ENCODE assay signal across 25 cellular contexts in the genomic region with DNA sequence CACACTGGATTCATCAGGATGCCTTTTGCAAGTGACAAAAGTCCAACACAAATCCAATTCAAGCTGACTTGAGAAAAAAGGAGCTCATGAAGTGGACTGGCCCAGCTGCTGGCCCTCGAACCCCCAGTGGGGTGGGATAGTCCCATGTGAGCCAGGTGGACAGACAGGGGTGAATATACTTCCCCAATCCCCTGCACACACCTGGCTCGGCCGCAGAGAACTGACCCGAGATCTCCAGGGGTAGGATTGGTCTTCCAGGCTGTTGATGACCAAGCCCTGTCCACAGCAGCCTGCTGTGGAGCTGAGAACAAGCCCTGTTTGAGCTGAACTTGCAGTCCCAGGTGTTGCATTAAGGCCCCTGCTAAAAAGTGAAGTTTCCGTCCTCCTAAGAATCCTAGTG. TPM values are rescaled to one million over a fixed set of nuclear protein-coding genes. Genes with fewer than 3 reads are reported as not detected.
A peak's percentile ranks its signal among the peaks of the same experiment; 100 is the strongest.
DNase-seq lines count a peak whose midpoint lies in the region; ATAC-seq and TF ChIP-seq lines count a peak whose summit lies in the region.
"Had no signal": no experiment of that assay in that cellular context is flagged by ENCODE, and none has a peak within 500 bp of the region (broad histone marks: within the 10 kb centered on the region; RNA-seq: fewer than 3 reads in every experiment).

No MANE protein-coding gene starts in this region.

- CTCF ChIA-PET in GM10248 (lab: Yijun Ruan, JAX) = no interaction called here

- H3K27ac ChIP-seq in GM23338 (ENCODE audit: low read depth) = no peak overlapping the region
- H3K27ac ChIP-seq: 22Rv1, C4-2B, PC-9 had no signal

- DNase-seq in activated T-cell treated with anti-CD3 and anti-CD28 coated beads, Interleukin-2, amount 50 U/mL, for 24 hours = no peak
- DNase-seq in activated T-cell treated with anti-CD3 and anti-CD28 coated beads for 4 hours (no peak), GM23338 (ENCODE audit: low spot score) (no peak), islet precursor cell (peak; percentile 46), GM10248 (ENCODE audit: extremely low spot score) (no peak)
- no peak for DNase-seq in stimulated activated naive B cell treated with anti-CD40 and anti-IgM and Interleukin-4, amounts not matched to agents 10 μg/mL and 1 μg/mL and 100 μg/mL, for 72 hours
- no peak for DNase-seq in stimulated activated naive CD4-positive, alpha-beta T cell treated with Interleukin-2 at 50 U/mL for 16 hours (lab: John Stamatoyannopoulos, UW)
- DNase-seq: ACHN, MM.1S, NCI-H1092, NCI-H146, NCI-H2029, NCI-H2227 treated with DMSO at 0.1 percent for 48 hours, NCI-H510A, NCI-H748 treated with DMSO at 0.1 percent for 48 hours, PC-9, RPMI8226 had no signal

- H3K9me2 ChIP-seq in GM23338 (ENCODE audit: insufficient read depth) = no peaks in the 10 kb centered on the region

- no peak overlapping the region for H3K4me2 ChIP-seq in GM23338
- H3K4me2 ChIP-seq: PC-9 had no signal

- no peaks in the 10 kb centered on the region for H3K27me3 ChIP-seq in GM23338 (ENCODE audit: insufficient read depth)

- H3K9me3 Mint-ChIP-seq in activated T-cell treated with anti-CD3 and anti-CD28 coated beads, Interleukin-2, amount 50 U/mL, for 24 hours = no peaks in the 10 kb centered on the region
- no peaks in the 10 kb centered on the region for H3K9me3 Mint-ChIP-seq in GM23338
- H3K9me3 Mint-ChIP-seq in stimulated activated naive B cell treated with anti-CD40 and anti-IgM and Interleukin-4, amounts not matched to agents 10 μg/mL and 1 μg/mL and 100 μg/mL, for 72 hours = no peaks in the 10 kb centered on the region

- H3K36me3 Mint-ChIP-seq in activated T-cell treated with anti-CD3 and anti-CD28 coated beads, Interleukin-2, amount 50 U/mL, for 24 hours (ENCODE audit: low read depth) = peaks cover 73% of the 10 kb centered on the region
- H3K36me3 Mint-ChIP-seq in GM23338 (ENCODE audit: low read depth) = peaks cover 7% of the 10 kb centered on the region
- peaks cover 46 to 50% of the 10 kb centered on the region in 2 donors for H3K36me3 Mint-ChIP-seq in stimulated activated naive B cell treated with anti-CD40 and anti-IgM and Interleukin-4, amounts not matched to agents 10 μg/mL and 1 μg/mL and 100 μg/mL, for 72 hours

- no peak overlapping the region for H2AFZ ChIP-seq in GM23338
- H2AFZ ChIP-seq: PC-9 had no signal

- no peaks in the 10 kb centered on the region for H3F3A ChIP-seq in GM23338 (replicated peaks; ENCODE audit: low read depth)

- H3K4me1 ChIP-seq in GM23338 (ENCODE audit: insufficient read depth) = no peaks in the 10 kb centered on the region
- H3K4me1 ChIP-seq: HAP-1 had no signal

- H3K4me3 Mint-ChIP-seq in activated T-cell treated with anti-CD3 and anti-CD28 coated beads, Interleukin-2, amount 50 U/mL, for 24 hours = no peak overlapping the region
- no peak overlapping the region for H3K4me3 Mint-ChIP-seq in GM23338
- H3K4me3 Mint-ChIP-seq in stimulated activated naive B cell treated with anti-CD40 and anti-IgM and Interleukin-4, amounts not matched to agents 10 μg/mL and 1 μg/mL and 100 μg/mL, for 72 hours = no peak overlapping the region

- H4K20me1 ChIP-seq in GM23338 (replicated peaks; ENCODE audit: insufficient read depth) = no peaks in the 10 kb centered on the region

- no peak overlapping the region for H3K4me3 ChIP-seq in GM23338
- H3K4me3 ChIP-seq: GM12878, HAP-1, K562, PC-9 had no signal

- no peaks in the 10 kb centered on the region for H3K36me3 ChIP-seq in GM23338 (ENCODE audit: insufficient read depth)

- TF ChIP-seq CTCF in GM23338 (conservative IDR thresholded peaks at IDR 0.05; ENCODE audit: low read depth in 2 of 2) = no peak
- TF ChIP-seq CTCF in GM10248 (IDR thresholded peaks at IDR 0.05; ENCODE audit: control extremely low read depth, extremely low read depth, low read depth, missing control alignments) = no peak

- peaks cover 2% of the 10 kb centered on the region for H3K4me1 Mint-ChIP-seq in activated T-cell treated with anti-CD3 and anti-CD28 coated beads, Interleukin-2, amount 50 U/mL, for 24 hours (ENCODE audit: low read depth)
- peaks cover 2% of the 10 kb centered on the region for H3K4me1 Mint-ChIP-seq in GM23338
- H3K4me1 Mint-ChIP-seq in stimulated activated naive B cell treated with anti-CD40 and anti-IgM and Interleukin-4, amounts not matched to agents 10 μg/mL and 1 μg/mL and 100 μg/mL, for 72 hours = peaks cover 2% of the 10 kb centered on the region in 2 donors

- no peaks in the 10 kb centered on the region for H3K27me3 Mint-ChIP-seq in activated T-cell treated with anti-CD3 and anti-CD28 coated beads, Interleukin-2, amount 50 U/mL, for 24 hours
- peaks cover 3% of the 10 kb centered on the region for H3K27me3 Mint-ChIP-seq in GM23338 (ENCODE audit: insufficient read depth, low read depth, poor library complexity)
- H3K27me3 Mint-ChIP-seq in stimulated activated naive B cell treated with anti-CD40 and anti-IgM and Interleukin-4, amounts not matched to agents 10 μg/mL and 1 μg/mL and 100 μg/mL, for 72 hours = no peaks in the 10 kb centered on the region

- H3K27ac Mint-ChIP-seq in activated T-cell treated with anti-CD3 and anti-CD28 coated beads, Interleukin-2, amount 50 U/mL, for 24 hours = peak overlapping the region; percentile 35
- 0 out of 2 replicates have a peak overlapping the region, but pooled peaks have one; percentile 36 for H3K27ac Mint-ChIP-seq in GM23338
- H3K27ac Mint-ChIP-seq in stimulated activated naive B cell treated with anti-CD40 and anti-IgM and Interleukin-4, amounts not matched to agents 10 μg/mL and 1 μg/mL and 100 μg/mL, for 72 hours = peak overlapping the region; percentile 31

- ATAC-seq in GM23338 = no peak
- ATAC-seq in stimulated activated naive B cell treated with anti-CD40 and anti-IgM and Interleukin-4, amounts not matched to agents 10 μg/mL and 1 μg/mL and 100 μg/mL, for 72 hours (replicated peaks) = no peak
- ATAC-seq in GM21737 (IDR thresholded peaks at IDR 0.05; ENCODE audit: unreplicated experiment) = no peak
- ATAC-seq: GM12878, HepG2, K562, SK-N-SH treated with all-trans-retinoic acid at 6 μM for 48 hours had no signal

- POLR2A ChIA-PET in GM10248 (lab: Yijun Ruan, JAX) = no interaction called here

- H3K79me2 ChIP-seq in GM23338 (replicated peaks; ENCODE audit: insufficient read depth) = no peaks in the 10 kb centered on the region

TF ChIP-seq in GM23338, 12 proteins besides CTCF, POLR2A, EP300 and RAD21:
- TF ChIP-seq EZH2phosphoT487 (IDR thresholded peaks at IDR 0.05; ENCODE audit: unreplicated experiment) (no peak), ZNF331 (CRISPR knock-in tag; IDR thresholded peaks at IDR 0.05; ENCODE audit: low read depth) (no peak), CREB1 (CRISPR knock-in tag; IDR thresholded peaks at IDR 0.05; ENCODE audit: low read depth) (no peak), JUNB (IDR thresholded peaks at IDR 0.05; ENCODE audit: unreplicated experiment) (no peak), NANOG (IDR thresholded peaks at IDR 0.05; ENCODE audit: borderline replicate concordance) (no peak), EZH2 (IDR thresholded peaks at IDR 0.05; ENCODE audit: low read depth, unreplicated experiment) (no peak), POLR2AphosphoS5 (IDR thresholded peaks at IDR 0.05; ENCODE audit: low read depth) (no peak)
- TF ChIP-seq, protein P1, sequence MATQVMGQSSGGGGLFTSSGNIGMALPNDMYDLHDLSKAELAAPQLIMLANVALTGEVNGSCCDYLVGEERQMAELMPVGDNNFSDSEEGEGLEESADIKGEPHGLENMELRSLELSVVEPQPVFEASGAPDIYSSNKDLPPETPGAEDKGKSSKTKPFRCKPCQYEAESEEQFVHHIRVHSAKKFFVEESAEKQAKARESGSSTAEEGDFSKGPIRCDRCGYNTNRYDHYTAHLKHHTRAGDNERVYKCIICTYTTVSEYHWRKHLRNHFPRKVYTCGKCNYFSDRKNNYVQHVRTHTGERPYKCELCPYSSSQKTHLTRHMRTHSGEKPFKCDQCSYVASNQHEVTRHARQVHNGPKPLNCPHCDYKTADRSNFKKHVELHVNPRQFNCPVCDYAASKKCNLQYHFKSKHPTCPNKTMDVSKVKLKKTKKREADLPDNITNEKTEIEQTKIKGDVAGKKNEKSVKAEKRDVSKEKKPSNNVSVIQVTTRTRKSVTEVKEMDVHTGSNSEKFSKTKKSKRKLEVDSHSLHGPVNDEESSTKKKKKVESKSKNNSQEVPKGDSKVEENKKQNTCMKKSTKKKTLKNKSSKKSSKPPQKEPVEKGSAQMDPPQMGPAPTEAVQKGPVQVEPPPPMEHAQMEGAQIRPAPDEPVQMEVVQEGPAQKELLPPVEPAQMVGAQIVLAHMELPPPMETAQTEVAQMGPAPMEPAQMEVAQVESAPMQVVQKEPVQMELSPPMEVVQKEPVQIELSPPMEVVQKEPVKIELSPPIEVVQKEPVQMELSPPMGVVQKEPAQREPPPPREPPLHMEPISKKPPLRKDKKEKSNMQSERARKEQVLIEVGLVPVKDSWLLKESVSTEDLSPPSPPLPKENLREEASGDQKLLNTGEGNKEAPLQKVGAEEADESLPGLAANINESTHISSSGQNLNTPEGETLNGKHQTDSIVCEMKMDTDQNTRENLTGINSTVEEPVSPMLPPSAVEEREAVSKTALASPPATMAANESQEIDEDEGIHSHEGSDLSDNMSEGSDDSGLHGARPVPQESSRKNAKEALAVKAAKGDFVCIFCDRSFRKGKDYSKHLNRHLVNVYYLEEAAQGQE (IDR thresholded peaks at IDR 0.05; ENCODE audit: unreplicated experiment) = no peak

RNA-seq across cellular contexts. Expression of a gene that starts 56.2 kb away (rescaled TPM):
- total RNA-seq in GM23338 (2014; rRNA removed; shearing (Covaris generic)) = 12.2 and 14.4 TPM in 2 replicates
- polyA plus RNA-seq in GM23338 (2016; fragmentation: Nextera tagmentation; extraction: Ambion mirVana) = 11.2 and 16.2 TPM in 2 replicates

RNA-seq across cellular contexts. Expression of a gene that starts 57.4 kb away (rescaled TPM):
- 8.9 and 13.4 TPM in 2 replicates for total RNA-seq in GM23338 (2014; rRNA removed; shearing (Covaris generic))
- polyA plus RNA-seq in GM23338 (2016; fragmentation: Nextera tagmentation; extraction: Ambion mirVana) = 5.3 and 6.0 TPM in 2 replicates
